ENCODE assay signal across 26 cellular contexts in genomic region chr5:140056880-140057279, GRCh38.
"Had no signal": no experiment of that assay in that cellular context is flagged by ENCODE, and none has a peak within 500 bp of the region (broad histone marks: within the 10 kb centered on the region; RNA-seq: fewer than 3 reads in every experiment).

No MANE protein-coding gene starts in this region.

- ATAC-seq: stimulated activated effector memory CD8-positive, alpha-beta T cell treated with anti-CD3 and anti-CD28 coated beads, Interleukin-12 subunit alpha, Interleukin-12 subunit beta, amount 100 ng/mL, for 72 hours; stimulated activated memory B cell treated with anti-CD40 and anti-IgM and Interleukin-4, amounts not matched to agents 10 μg/mL and 1 μg/mL and 100 μg/mL, for 72 hours; stimulated activated naive B cell treated with anti-CD40 and anti-IgM and Interleukin-4, amounts not matched to agents 10 μg/mL and 1 μg/mL and 100 μg/mL, for 72 hours; stimulated activated naive CD8-positive, alpha-beta T cell treated with anti-CD3 and anti-CD28 coated beads, Interleukin-15, amount 100 ng/mL, for 72 hours; stimulated activated naive CD8-positive, alpha-beta T cell treated with anti-CD3 and anti-CD28 coated beads, Interleukin-15, Interleukin-2, amounts not matched to agents 100 U/mL and 50 U/mL, for 24 hours; upper lobe of right lung had no signal

- H3K4me3 ChIP-seq: stomach, suprapubic skin, testis, thoracic aorta, thyroid gland, tibial artery, tibial nerve, transverse colon, upper lobe of left lung, upper lobe of right lung, uterus, vagina had no signal

- H3K9me3 ChIP-seq: stomach, suprapubic skin, testis, thoracic aorta, thyroid gland, tibial artery, tibial nerve, transverse colon, upper lobe of left lung, upper lobe of right lung, uterus, vagina had no signal

- H3K27me3 ChIP-seq: testis, thyroid gland, upper lobe of left lung, uterus, vagina had no signal

- H3K36me3 ChIP-seq: stomach, suprapubic skin, thoracic aorta, thyroid gland, tibial artery, tibial nerve, transverse colon, upper lobe of left lung, upper lobe of right lung, uterus, vagina had no signal

- H3K4me1 ChIP-seq: stomach, suprapubic skin, testis, tibial artery, tibial nerve, transverse colon, upper lobe of left lung, upper lobe of right lung, uterus, vagina had no signal

- H3K27ac ChIP-seq: stomach, suprapubic skin, testis, thoracic aorta, thyroid gland, tibial artery, tibial nerve, transverse colon, upper lobe of left lung, upper lobe of right lung, uterus, vagina had no signal

- DNase-seq: stimulated activated CD4-positive, alpha-beta T cell treated with anti-CD3 and anti-CD28 coated beads, Interleukin-2, amount 100 ng/mL, for 48 hours; stimulated activated CD4-positive, alpha-beta T cell treated with anti-CD3 and anti-CD28 coated beads, Interleukin-4, amount 100 ng/mL, for 1 hour; stimulated activated CD4-positive, alpha-beta T cell treated with anti-CD3 and anti-CD28 coated beads, Interleukin-4, amount 100 ng/mL, for 24 hours; stimulated activated CD4-positive, alpha-beta T cell treated with anti-CD3 and anti-CD28 coated beads, Interleukin-4, amount 100 ng/mL, for 4 hours; stimulated activated CD8-positive, alpha-beta memory T cell treated with anti-CD3 and anti-CD28 coated beads, Interleukin-4, amount 100 ng/mL, for 48 hours; stimulated activated naive B cell treated with anti-CD40 and anti-IgM and Interleukin-4, amounts not matched to agents 10 μg/mL and 1 μg/mL and 100 μg/mL, for 72 hours; stimulated activated naive CD4-positive, alpha-beta T cell; stimulated activated naive CD4-positive, alpha-beta T cell treated with Interleukin-2 at 50 U/mL for 16 hours; stimulated activated naive CD8-positive, alpha-beta T cell treated with anti-CD3 and anti-CD28 coated beads, Interleukin-15, amount 100 ng/mL, for 72 hours; stimulated activated naive CD8-positive, alpha-beta T cell treated with anti-CD3 and anti-CD28 coated beads, Interleukin-15, Interleukin-2, amounts not matched to agents 100 U/mL and 50 U/mL, for 24 hours; stomach; substantia nigra; testis; thyroid gland; tibial artery; transverse colon; trophoblast cell; upper lobe of left lung; upper lobe of right lung; uterus had no signal
